In genomic region chr15:90232196-90232595, GRCh38 we compare ENCODE assay signal across 8 cellular contexts. TPM values are rescaled to one million over a fixed set of nuclear protein-coding genes. Genes with fewer than 3 reads are reported as not detected.
A peak's percentile ranks its signal among the peaks of the same experiment; 100 is the strongest.
DNase-seq lines count a peak whose midpoint lies in the region; ATAC-seq, FAIRE-seq and TF ChIP-seq lines count a peak whose summit lies in the region.

No MANE protein-coding gene starts in this region.

- intact Hi-C loops in activated B cell treated with CpG ODN at 0.5 μM for 24 hours (cut with micrococcal nuclease) = loop anchor here (2.0 to 5.0 kb wide), 7 partner anchors 31 to 700 kb away; partner anchors contain the start of genes BLM, HDDC3, IDH2 and PEX11A
- intact Hi-C loops in testis (cut with DNase I; ENCODE audit: low total_unique reads) = no loop called here

- DNase-seq in activated T-cell treated with anti-CD3 and anti-CD28 coated beads, Interleukin-2, amount 50 U/mL, for 24 hours = no peak
- no peak for DNase-seq in activated T-cell treated with anti-CD3 and anti-CD28 coated beads, Interleukin-2, amount 50 U/mL, for 1 hour
- DNase-seq in activated B cell treated with CpG ODN at 0.5 μM for 24 hours (no peak), immature natural killer cell (no peak), GM19239 (ENCODE audit: insufficient read length, low spot score) (no peak), testis (no peak), HTR-8/SVneo (ENCODE audit: insufficient read length, low spot score) (no peak)

- peaks cover 50% of the 10 kb centered on the region for H3K4me1 Mint-ChIP-seq in activated T-cell treated with anti-CD3 and anti-CD28 coated beads, Interleukin-2, amount 50 U/mL, for 24 hours (ENCODE audit: low read depth)
- peaks cover 50% of the 10 kb centered on the region for H3K4me1 Mint-ChIP-seq in activated B cell treated with CpG ODN at 0.5 μM for 24 hours
- peaks cover 55 to 60% of the 10 kb centered on the region in 2 donors for H3K4me1 Mint-ChIP-seq in immature natural killer cell

- TF ChIP-seq POLR2A in testis (IDR thresholded peaks at IDR 0.05) = no peak

- H3K27me3 ChIP-seq in thymus (ENCODE audit: control insufficient read depth, insufficient read depth) = no peaks in the 10 kb centered on the region
- no peaks in the 10 kb centered on the region for H3K27me3 ChIP-seq in testis

- H3K27me3 Mint-ChIP-seq in activated T-cell treated with anti-CD3 and anti-CD28 coated beads, Interleukin-2, amount 50 U/mL, for 24 hours = no peaks in the 10 kb centered on the region
- H3K27me3 Mint-ChIP-seq in activated B cell treated with CpG ODN at 0.5 μM for 24 hours (no peaks in the 10 kb centered on the region), immature natural killer cell (ENCODE audit: low read depth in 3 of 3) (peaks cover 19 to 27% (median 24%) of the 10 kb centered on the region in 3 donors)

- POLR2A ChIA-PET in activated B cell treated with CpG ODN at 0.5 μM for 24 hours (lab: Charles Lee) = interaction anchor here (1.0 to 4.9 kb wide), 14 partner anchors 14 to 722 kb away, joined by 3 to 63 read pairs (median 10); partner anchors contain the start of genes IDH2, IQGAP1, NGRN and RCCD1

- no peak for ATAC-seq in activated B cell treated with CpG ODN at 0.5 μM for 24 hours (ENCODE audit: low read depth)

- peak overlapping the region; percentile 94 for H3K4me3 Mint-ChIP-seq in activated T-cell treated with anti-CD3 and anti-CD28 coated beads, Interleukin-2, amount 50 U/mL, for 24 hours
- H3K4me3 Mint-ChIP-seq in activated B cell treated with CpG ODN at 0.5 μM for 24 hours (peak overlapping the region; percentile 86), immature natural killer cell (peak overlapping the region; percentile 86 to 95 (median 89))

- H3K27ac Mint-ChIP-seq in activated T-cell treated with anti-CD3 and anti-CD28 coated beads, Interleukin-2, amount 50 U/mL, for 24 hours = peak overlapping the region; percentile 97
- peak overlapping the region; percentile 97 for H3K27ac Mint-ChIP-seq in activated B cell treated with CpG ODN at 0.5 μM for 24 hours
- H3K27ac Mint-ChIP-seq in immature natural killer cell = peak overlapping the region; percentile 99 to 100 (median 99)

- CTCF ChIA-PET in activated B cell treated with CpG ODN at 0.5 μM for 24 hours (lab: Charles Lee) = interaction anchor here (1.5 to 4.2 kb wide), 7 partner anchors 11 to 70 kb away, joined by 4 to 44 read pairs (median 9); no protein-coding TSS in a partner anchor

- no peak for TF ChIP-seq CTCF in activated B cell treated with CpG ODN at 0.5 μM for 24 hours (IDR thresholded peaks at IDR 0.05)
- TF ChIP-seq CTCF in testis (IDR thresholded peaks at IDR 0.05) = no peak

- H3K4me1 ChIP-seq in thymus (ENCODE audit: control insufficient read depth, insufficient read depth, low read length) (peaks cover 27% of the 10 kb centered on the region), testis (peaks cover 22% of the 10 kb centered on the region)

- H3K9me3 Mint-ChIP-seq in activated T-cell treated with anti-CD3 and anti-CD28 coated beads, Interleukin-2, amount 50 U/mL, for 24 hours = no peaks in the 10 kb centered on the region
- H3K9me3 Mint-ChIP-seq in activated B cell treated with CpG ODN at 0.5 μM for 24 hours = no peaks in the 10 kb centered on the region
- H3K9me3 Mint-ChIP-seq in immature natural killer cell = no peaks in the 10 kb centered on the region

- FAIRE-seq in GM19239 (lab: Jason Lieb, UNC) = no peak
- FAIRE-seq in HTR-8/SVneo (lab: Jason Lieb, UNC) = no peak

- H3K4me3 ChIP-seq in thymus (ENCODE audit: low read length) (peak overlapping the region; percentile 12), testis (no peak overlapping the region)

- 91% methylated on average over 13 of the region's 13 CpGs for WGBS in thymus
- 82 to 95% methylated on average over 11 to 13 of the region's 13 CpGs for WGBS in testis, 2 donors

- H3K36me3 Mint-ChIP-seq in activated T-cell treated with anti-CD3 and anti-CD28 coated beads, Interleukin-2, amount 50 U/mL, for 24 hours (ENCODE audit: low read depth) = peaks cover 72% of the 10 kb centered on the region
- H3K36me3 Mint-ChIP-seq in activated B cell treated with CpG ODN at 0.5 μM for 24 hours (ENCODE audit: low read depth) (peaks cover 51% of the 10 kb centered on the region), immature natural killer cell (peaks cover 4 to 27% (median 10%) of the 10 kb centered on the region in 3 donors)

- H3K27ac ChIP-seq in thymus (ENCODE audit: low read depth) (peak overlapping the region; percentile 40), testis (no peak overlapping the region)

- H3K36me3 ChIP-seq in thymus (ENCODE audit: control insufficient read depth, insufficient read depth) = peaks cover 31% of the 10 kb centered on the region
- H3K36me3 ChIP-seq in testis (ENCODE audit: low read depth, missing control alignments) = no peaks in the 10 kb centered on the region

- H3K9me3 ChIP-seq in thymus (ENCODE audit: control insufficient read depth) (peaks cover 2% of the 10 kb centered on the region), testis (no peaks in the 10 kb centered on the region)

RNA-seq across cellular contexts. Expression of gene CIB1, which starts 1.5 kb away (rescaled TPM):
- 96.6 and 105 TPM in 2 replicates for total RNA-seq in activated B cell treated with CpG ODN at 0.5 μM for 24 hours
- 100 to 1,000 TPM; 219 to 304 (median 265) TPM for polyA plus RNA-seq in immature natural killer cell
- 169 TPM for polyA plus RNA-seq in thymus
- 10 to 100 TPM; 50.8 to 78.0 TPM for total RNA-seq in testis
- 138 TPM for polyA plus RNA-seq in testis (ENCODE audit: insufficient read depth, low read depth, low replicate concordance)

RNA-seq across cellular contexts. Expression of gene GDPGP1, which starts 1.8 kb away (rescaled TPM):
- total RNA-seq in activated B cell treated with CpG ODN at 0.5 μM for 24 hours (6.1 and 6.2 TPM in 2 replicates), testis (10 to 100 TPM in 1 of 2 donors, 1 to 10 TPM in 1; 6.2 to 16.1 TPM)
- polyA plus RNA-seq in immature natural killer cell (1 to 10 TPM in 2 of 3 donors, under 1 TPM in 1; 0.82 to 5.9 (median 1.4) TPM), thymus (5.0 TPM), testis (ENCODE audit: insufficient read depth, low read depth, low replicate concordance) (8.9 TPM)

RNA-seq across cellular contexts. Expression of gene TTLL13, which starts 17.2 kb away (rescaled TPM):
- total RNA-seq in activated B cell treated with CpG ODN at 0.5 μM for 24 hours (0.49 and 2.2 TPM in 2 replicates), testis (10 to 100 TPM in 1 of 2 donors, 1 to 10 TPM in 1; 6.8 to 18.0 TPM)
- polyA plus RNA-seq in immature natural killer cell (1 to 10 TPM in 1 of 3 donors, under 1 TPM in 2; 0.23 to 2.0 (median 0.24) TPM), thymus (0.32 TPM), testis (ENCODE audit: insufficient read depth, low read depth, low replicate concordance) (30.3 TPM)

RNA-seq across cellular contexts. Expression of gene SEMA4B, which starts 31.1 kb away (rescaled TPM):
- total RNA-seq in activated B cell treated with CpG ODN at 0.5 μM for 24 hours (68.1 and 85.1 TPM in 2 replicates), testis (10 to 100 TPM; 59.4 to 78.3 TPM)
- polyA plus RNA-seq in immature natural killer cell (10 to 100 TPM in 2 of 3 donors, 1 to 10 TPM in 1; 3.3 to 12.1 (median 11.4) TPM), thymus (32.8 TPM), testis (ENCODE audit: insufficient read depth, low read depth, low replicate concordance) (22.2 TPM)

RNA-seq across cellular contexts. Expression of gene NGRN, which starts 33.3 kb away (rescaled TPM):
- 32.8 and 34.1 TPM in 2 replicates for total RNA-seq in activated B cell treated with CpG ODN at 0.5 μM for 24 hours
- polyA plus RNA-seq in immature natural killer cell = 10 to 100 TPM; 20.2 to 32.1 (median 26.0) TPM
- polyA plus RNA-seq in thymus = 55.4 TPM
- total RNA-seq in testis = 10 to 100 TPM; 86.1 to 95.6 TPM
- polyA plus RNA-seq in testis (ENCODE audit: insufficient read depth, low read depth, low replicate concordance) = 82.9 TPM

Comparison
In these comparisons a context has a peak if more than half of its experiments do, and no peak if none do; other contexts are left out.
1. RNA of gene TTLL13, which starts 17.2 kb away (polyA plus RNA-seq): 30.3 TPM in testis (single experiment); 0.32 TPM in thymus (single experiment) and 0.23 to 2.0 TPM in immature natural killer cell; every median in the first group is over 10 times any median in the second.
2. Peak in every context shown above with its lines, with median percentiles within 50 percentile points of each other: H3K27ac Mint-ChIP-seq and H3K4me3 Mint-ChIP-seq.